In genomic region chrX:20063153-20063552, GRCh38 we compare ENCODE assay signal across 18 cellular contexts.
"Had no signal": no experiment of that assay in that cellular context is flagged by ENCODE, and none has a peak within 500 bp of the region (broad histone marks: within the 10 kb centered on the region; RNA-seq: fewer than 3 reads in every experiment).

No MANE protein-coding gene starts in this region.

- H3K9me3 ChIP-seq: colonic mucosa, psoas muscle, right lobe of liver, tibial artery, upper lobe of left lung, uterus had no signal

- H3K27ac ChIP-seq: colonic mucosa, foreskin keratinocyte, hepatocyte, parathyroid adenoma, psoas muscle, right lobe of liver, tibial artery, upper lobe of left lung, uterus had no signal

- H3K79me2 ChIP-seq: hepatocyte, parathyroid adenoma had no signal

- H3K36me3 Mint-ChIP-seq: mesothelial cell of epicardium; stimulated activated effector memory CD8-positive, alpha-beta T cell treated with anti-CD3 and anti-CD28 coated beads, Interleukin-12 subunit alpha, Interleukin-12 subunit beta, amount 100 ng/mL, for 72 hours had no signal

- H3K9me3 Mint-ChIP-seq: stimulated activated effector memory CD8-positive, alpha-beta T cell treated with anti-CD3 and anti-CD28 coated beads, Interleukin-12 subunit alpha, Interleukin-12 subunit beta, amount 100 ng/mL, for 72 hours; stimulated activated naive CD8-positive, alpha-beta T cell treated with anti-CD3 and anti-CD28 coated beads, Interleukin-15, Interleukin-2, amounts not matched to agents 100 ng/mL and 50 ng/mL, for 24 hours had no signal

- H3K27me3 ChIP-seq: colonic mucosa, foreskin keratinocyte, hepatocyte, right lobe of liver, tibial artery, upper lobe of left lung, uterus had no signal

- H3K9ac ChIP-seq: parathyroid adenoma had no signal

- H3K4me3 ChIP-seq: colonic mucosa, hepatocyte, psoas muscle, right lobe of liver, tibial artery, upper lobe of left lung, uterus had no signal

- H3K4me2 ChIP-seq: hepatocyte had no signal

- H3K36me3 ChIP-seq: colonic mucosa, right lobe of liver, tibial artery, upper lobe of left lung, uterus had no signal

- H3K4me3 Mint-ChIP-seq: mesothelial cell of epicardium; nephron progenitor cell; stimulated activated effector memory CD8-positive, alpha-beta T cell treated with anti-CD3 and anti-CD28 coated beads, Interleukin-12 subunit alpha, Interleukin-12 subunit beta, amount 100 ng/mL, for 72 hours; stimulated activated naive CD8-positive, alpha-beta T cell treated with anti-CD3 and anti-CD28 coated beads, Interleukin-15, Interleukin-2, amounts not matched to agents 100 ng/mL and 50 ng/mL, for 24 hours had no signal

- H2AFZ ChIP-seq: hepatocyte, parathyroid adenoma had no signal

- ATAC-seq: foreskin keratinocyte; left lobe of liver; psoas muscle; right lobe of liver; stimulated activated effector memory CD8-positive, alpha-beta T cell treated with anti-CD3 and anti-CD28 coated beads, Interleukin-12 subunit alpha, Interleukin-12 subunit beta, amount 100 ng/mL, for 72 hours had no signal

- H3K27me3 Mint-ChIP-seq: stimulated activated naive CD8-positive, alpha-beta T cell treated with anti-CD3 and anti-CD28 coated beads, Interleukin-15, Interleukin-2, amounts not matched to agents 100 ng/mL and 50 ng/mL, for 24 hours had no signal

- H3K4me1 ChIP-seq: colonic mucosa, psoas muscle, right lobe of liver had no signal

- H3K27ac Mint-ChIP-seq: mesothelial cell of epicardium; nephron progenitor cell; stimulated activated effector memory CD8-positive, alpha-beta T cell treated with anti-CD3 and anti-CD28 coated beads, Interleukin-12 subunit alpha, Interleukin-12 subunit beta, amount 100 ng/mL, for 72 hours; stimulated activated naive CD8-positive, alpha-beta T cell treated with anti-CD3 and anti-CD28 coated beads, Interleukin-15, Interleukin-2, amounts not matched to agents 100 ng/mL and 50 ng/mL, for 24 hours had no signal

- DNase-seq: colonic mucosa; dermis blood vessel endothelial cell; foreskin keratinocyte; nephron progenitor cell; psoas muscle; retina; right lobe of liver; stimulated activated CD4-positive, alpha-beta T cell treated with anti-CD3 and anti-CD28 coated beads, Interleukin-4, amount 100 ng/mL, for 1 hour; stimulated activated CD8-positive, alpha-beta memory T cell treated with anti-CD3 and anti-CD28 coated beads, Interleukin-4, amount 100 ng/mL, for 48 hours; tibial artery; upper lobe of left lung; uterus had no signal
